ENCODE assay signal across 1 cellular context in the genomic region with DNA sequence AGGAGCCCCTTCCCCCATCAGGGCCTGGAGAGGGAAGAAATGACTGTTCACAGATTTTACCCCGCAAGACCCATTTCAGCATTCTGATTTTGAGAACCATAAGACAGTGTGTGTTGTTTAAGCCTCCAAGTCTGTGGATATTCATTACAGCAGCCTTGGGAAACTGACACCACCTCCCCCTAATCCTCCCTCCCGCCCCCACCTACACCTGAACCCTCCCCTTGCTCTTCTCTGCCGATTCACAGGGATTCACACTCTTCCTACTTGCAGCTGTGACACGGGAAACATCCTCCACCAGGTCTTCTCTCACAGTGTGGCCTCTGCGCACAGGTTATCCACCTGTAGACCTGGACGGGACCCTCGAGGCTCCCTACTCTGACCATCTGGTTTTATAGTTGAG.
TF ChIP-seq lines count a peak whose summit lies in the region.

No MANE protein-coding gene starts in this region.

TF ChIP-seq in HepG2, 621 proteins besides CTCF, POLR2A, EP300 and RAD21 (continued from another document):
- TF ChIP-seq, protein P1, sequence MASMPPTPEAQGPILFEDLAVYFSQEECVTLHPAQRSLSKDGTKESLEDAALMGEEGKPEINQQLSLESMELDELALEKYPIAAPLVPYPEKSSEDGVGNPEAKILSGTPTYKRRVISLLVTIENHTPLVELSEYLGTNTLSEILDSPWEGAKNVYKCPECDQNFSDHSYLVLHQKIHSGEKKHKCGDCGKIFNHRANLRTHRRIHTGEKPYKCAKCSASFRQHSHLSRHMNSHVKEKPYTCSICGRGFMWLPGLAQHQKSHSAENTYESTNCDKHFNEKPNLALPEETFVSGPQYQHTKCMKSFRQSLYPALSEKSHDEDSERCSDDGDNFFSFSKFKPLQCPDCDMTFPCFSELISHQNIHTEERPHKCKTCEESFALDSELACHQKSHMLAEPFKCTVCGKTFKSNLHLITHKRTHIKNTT (CRISPR knock-in tag; IDR thresholded peaks at IDR 0.05) = no peak
- no peak for TF ChIP-seq CERS6 (CRISPR knock-in tag; IDR thresholded peaks at IDR 0.05)
- TF ChIP-seq BORCS8-MEF2B (CRISPR knock-in tag; IDR thresholded peaks at IDR 0.05) = no peak
- TF ChIP-seq, protein P2, sequence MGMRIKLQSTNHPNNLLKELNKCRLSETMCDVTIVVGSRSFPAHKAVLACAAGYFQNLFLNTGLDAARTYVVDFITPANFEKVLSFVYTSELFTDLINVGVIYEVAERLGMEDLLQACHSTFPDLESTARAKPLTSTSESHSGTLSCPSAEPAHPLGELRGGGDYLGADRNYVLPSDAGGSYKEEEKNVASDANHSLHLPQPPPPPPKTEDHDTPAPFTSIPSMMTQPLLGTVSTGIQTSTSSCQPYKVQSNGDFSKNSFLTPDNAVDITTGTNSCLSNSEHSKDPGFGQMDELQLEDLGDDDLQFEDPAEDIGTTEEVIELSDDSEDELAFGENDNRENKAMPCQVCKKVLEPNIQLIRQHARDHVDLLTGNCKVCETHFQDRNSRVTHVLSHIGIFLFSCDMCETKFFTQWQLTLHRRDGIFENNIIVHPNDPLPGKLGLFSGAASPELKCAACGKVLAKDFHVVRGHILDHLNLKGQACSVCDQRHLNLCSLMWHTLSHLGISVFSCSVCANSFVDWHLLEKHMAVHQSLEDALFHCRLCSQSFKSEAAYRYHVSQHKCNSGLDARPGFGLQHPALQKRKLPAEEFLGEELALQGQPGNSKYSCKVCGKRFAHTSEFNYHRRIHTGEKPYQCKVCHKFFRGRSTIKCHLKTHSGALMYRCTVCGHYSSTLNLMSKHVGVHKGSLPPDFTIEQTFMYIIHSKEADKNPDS (CRISPR knock-in tag; IDR thresholded peaks at IDR 0.05) = no peak
- no peak for TF ChIP-seq AKAP8 (CRISPR knock-in tag; IDR thresholded peaks at IDR 0.05)
- no peak for TF ChIP-seq ZNF616 (CRISPR knock-in tag; IDR thresholded peaks at IDR 0.05; ENCODE audit: low read depth)
- no peak for TF ChIP-seq POGK (CRISPR knock-in tag; conservative IDR thresholded peaks at IDR 0.05)
- no peak for TF ChIP-seq FOXJ3 (CRISPR knock-in tag; IDR thresholded peaks at IDR 0.05; ENCODE audit: borderline replicate concordance)
